Comparison of ENCODE assay signal across 9 cellular contexts in genomic region chr10:18607503-18607902, GRCh38. TPM values are rescaled to one million over a fixed set of nuclear protein-coding genes. Genes with fewer than 3 reads are reported as not detected.
DNase-seq lines count a peak whose midpoint lies in the region; TF ChIP-seq lines count a peak whose summit lies in the region.
"Had no signal": no experiment of that assay in that cellular context is flagged by ENCODE, and none has a peak within 500 bp of the region (broad histone marks: within the 10 kb centered on the region; RNA-seq: fewer than 3 reads in every experiment).

No MANE protein-coding gene starts in this region.

- H3K9me3 ChIP-seq in SJSA1 (replicated peaks) = no peaks in the 10 kb centered on the region

- CTCF ChIA-PET in activated CD4-positive, alpha-beta T cell treated with anti-CD3 and anti-CD28 coated beads, Interleukin-2, amount 10 ng/mL, durations not matched to agents 7 days and 5 days (lab: Charles Lee) = interaction anchor here (0.6 kb wide), 1 partner anchor 17 kb away, joined by 3 read pairs; no protein-coding TSS in a partner anchor

- H3K27ac ChIP-seq in SJSA1 = no peak overlapping the region

- DNase-seq in DMS53 (lab: John Stamatoyannopoulos, UW) = peak; percentile 90
- DNase-seq in HFF-Myc (ENCODE audit: extremely low read depth, low read depth) = peak; percentile 78
- DNase-seq in SJSA1 (ENCODE audit: low read depth in 1 of 2, low spot score in 2 of 2) = peak; percentile 49 to 74
- DNase-seq in kidney glomerular epithelial cell (lab: John Stamatoyannopoulos, UW) = peak; percentile 23
- no peak for DNase-seq in activated CD8-positive, alpha-beta memory T cell treated with anti-CD3 and anti-CD28 coated beads for 24 hours
- DNase-seq in activated CD8-positive, alpha-beta memory T cell treated with anti-CD3 and anti-CD28 coated beads, Interleukin-2, amount 50 U/mL, for 48 hours = no peak
- no peak for DNase-seq in activated CD4-positive, alpha-beta T cell treated with anti-CD3 and anti-CD28 coated beads, Interleukin-2, amount 10 ng/mL, durations not matched to agents 7 days and 5 days
- no peak for DNase-seq in GM20000 (ENCODE audit: low spot score)
- DNase-seq: activated T-cell treated with anti-CD3 and anti-CD28 coated beads, Interleukin-2, amount 50 U/mL, for 48 hours had no signal

- no peaks in the 10 kb centered on the region for H3K9me3 Mint-ChIP-seq in activated CD4-positive, alpha-beta T cell treated with anti-CD3 and anti-CD28 coated beads, Interleukin-2, amount 10 ng/mL, durations not matched to agents 7 days and 5 days

- no peak overlapping the region for H3K4me3 Mint-ChIP-seq in activated CD4-positive, alpha-beta T cell treated with anti-CD3 and anti-CD28 coated beads, Interleukin-2, amount 10 ng/mL, durations not matched to agents 7 days and 5 days

- H3K27me3 Mint-ChIP-seq in activated CD4-positive, alpha-beta T cell treated with anti-CD3 and anti-CD28 coated beads, Interleukin-2, amount 10 ng/mL, durations not matched to agents 7 days and 5 days = no peaks in the 10 kb centered on the region

- H3K27me3 ChIP-seq in SJSA1 (replicated peaks) = no peaks in the 10 kb centered on the region

- POLR2A ChIA-PET in activated CD4-positive, alpha-beta T cell treated with anti-CD3 and anti-CD28 coated beads, Interleukin-2, amount 10 ng/mL, durations not matched to agents 7 days and 5 days (lab: Charles Lee) = no interaction called here

- no peaks in the 10 kb centered on the region for H3K4me1 Mint-ChIP-seq in activated CD4-positive, alpha-beta T cell treated with anti-CD3 and anti-CD28 coated beads, Interleukin-2, amount 10 ng/mL, durations not matched to agents 7 days and 5 days

- H3K4me1 ChIP-seq in SJSA1 (replicated peaks) = peaks cover 34% of the 10 kb centered on the region

- H3K27ac Mint-ChIP-seq in activated CD4-positive, alpha-beta T cell treated with anti-CD3 and anti-CD28 coated beads, Interleukin-2, amount 10 ng/mL, durations not matched to agents 7 days and 5 days = no peak overlapping the region

- TF ChIP-seq CTCF in HFF-Myc (IDR thresholded peaks at IDR 0.05; ENCODE audit: low read depth, low read length, missing control alignments) (no peak), GM20000 (IDR thresholded peaks at IDR 0.05; ENCODE audit: extremely low read depth, missing control alignments) (no peak)

- H3K4me3 ChIP-seq in HFF-Myc (replicated peaks; ENCODE audit: low read depth, low read length) = no peak overlapping the region
- H3K4me3 ChIP-seq in SJSA1 = no peak overlapping the region

- peaks cover 14% of the 10 kb centered on the region for H3K36me3 Mint-ChIP-seq in activated CD4-positive, alpha-beta T cell treated with anti-CD3 and anti-CD28 coated beads, Interleukin-2, amount 10 ng/mL, durations not matched to agents 7 days and 5 days (ENCODE audit: low read depth)

- peaks cover 4% of the 10 kb centered on the region; the same call in 1 of the 2 replicates for H3K36me3 ChIP-seq in SJSA1

RNA-seq across cellular contexts. Expression of gene NSUN6, which starts 43.9 kb away (rescaled TPM):
- 3.2 and 8.4 TPM in 2 replicates for total RNA-seq in SJSA1 (2014; rRNA removed; shearing (Covaris generic))
- total RNA-seq in activated CD4-positive, alpha-beta T cell treated with anti-CD3 and anti-CD28 coated beads, Interleukin-2, amount 10 ng/mL, durations not matched to agents 7 days and 5 days = 10 to 100 TPM; 21.7 to 22.0 TPM

RNA-seq across cellular contexts. Expression of gene ARL5B, which starts 51.7 kb away (rescaled TPM):
- total RNA-seq in SJSA1 (2014; rRNA removed; shearing (Covaris generic)) = 26.8 and 36.3 TPM in 2 replicates
- total RNA-seq in activated CD4-positive, alpha-beta T cell treated with anti-CD3 and anti-CD28 coated beads, Interleukin-2, amount 10 ng/mL, durations not matched to agents 7 days and 5 days = 10 to 100 TPM in 1 of 2 experiments, 1 to 10 TPM in 1; 9.8 to 11.6 TPM

Comparison
In these comparisons a context has a peak if more than half of its experiments do, and no peak if none do; other contexts are left out.
1. DNase-seq: peak in DMS53 (single experiment), HFF-Myc (single experiment), SJSA1 (2 of 2) and kidney glomerular epithelial cell (single experiment); none in activated CD8-positive, alpha-beta memory T cell treated with anti-CD3 and anti-CD28 coated beads for 24 hours (single experiment), activated CD8-positive, alpha-beta memory T cell treated with anti-CD3 and anti-CD28 coated beads, Interleukin-2, amount 50 U/mL, for 48 hours (single experiment), activated CD4-positive, alpha-beta T cell treated with anti-CD3 and anti-CD28 coated beads, Interleukin-2, amount 10 ng/mL, durations not matched to agents 7 days and 5 days (single experiment) and GM20000 (single experiment).